ENCODE assay signal across 14 cellular contexts in the genomic region with DNA sequence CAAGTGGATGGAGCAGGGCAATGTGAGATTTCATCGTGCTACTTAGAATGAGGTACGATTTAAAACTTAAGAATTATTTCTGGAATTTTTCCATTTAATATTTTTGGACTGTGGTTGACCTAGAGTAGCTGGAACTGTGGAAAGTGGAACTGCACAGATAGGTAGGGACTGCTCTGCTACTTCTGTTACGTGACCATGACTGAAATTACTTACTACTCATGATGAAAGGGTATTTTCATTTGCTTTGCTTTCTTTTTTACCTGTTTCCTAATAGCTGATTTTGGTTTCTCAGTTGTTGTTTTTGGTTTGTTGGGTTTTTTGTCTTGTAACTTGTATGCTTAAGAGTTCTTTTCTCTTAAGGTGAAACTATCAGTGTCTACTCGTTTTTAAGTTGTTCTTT. TPM values are rescaled to one million over a fixed set of nuclear protein-coding genes. Genes with fewer than 3 reads are reported as not detected.
A peak's percentile ranks its signal among the peaks of the same experiment; 100 is the strongest.
DNase-seq lines count a peak whose midpoint lies in the region; ATAC-seq and TF ChIP-seq lines count a peak whose summit lies in the region.
"Had no signal": no experiment of that assay in that cellular context is flagged by ENCODE, and none has a peak within 500 bp of the region (broad histone marks: within the 10 kb centered on the region; RNA-seq: fewer than 3 reads in every experiment).

No MANE protein-coding gene starts in this region.

- peaks cover 9% of the 10 kb centered on the region for H3K4me1 Mint-ChIP-seq in nephron progenitor cell
- H3K4me1 Mint-ChIP-seq in activated CD4-positive, alpha-beta T cell treated with anti-CD3 and anti-CD28 coated beads, Interleukin-2, amount 10 ng/mL, durations not matched to agents 24 days and 14 days: peaks cover 4% of the 10 kb centered on the region

- DNase-seq in nephron progenitor cell (no peak), tibial nerve (ENCODE audit: low spot score in 2 of 2) (no peak), colonic mucosa (no peak)
- DNase-seq in activated CD4-positive, alpha-beta T cell treated with anti-CD3 and anti-CD28 coated beads, Interleukin-2, amount 10 ng/mL, durations not matched to agents 24 days and 14 days: no peak
- DNase-seq: activated T-cell treated with anti-CD3 and anti-CD28 coated beads, Interleukin-2, amount 50 U/mL, for 24 hours; COR-L47; NCI-H1105; SHP77 treated with DMSO at 0.1 percent for 48 hours; stimulated activated naive CD4-positive, alpha-beta T cell had no signal

- WGBS in tibial nerve, 2 donors: 68 to 69% methylated on average over 4 of the region's 4 CpGs

- H3K36me3 Mint-ChIP-seq in nephron progenitor cell (ENCODE audit: low read depth): peaks cover 70% of the 10 kb centered on the region
- peaks cover 8% of the 10 kb centered on the region for H3K36me3 Mint-ChIP-seq in activated CD4-positive, alpha-beta T cell treated with anti-CD3 and anti-CD28 coated beads, Interleukin-2, amount 10 ng/mL, durations not matched to agents 24 days and 14 days (ENCODE audit: low read depth)

- intact Hi-C loops in activated CD4-positive, alpha-beta T cell treated with anti-CD3 and anti-CD28 coated beads, Interleukin-2, amount 10 ng/mL, durations not matched to agents 24 days and 14 days (cut with micrococcal nuclease): no loop called here
- intact Hi-C loops in colonic mucosa (cut with DNase I): no loop called here

- H3K4me3 Mint-ChIP-seq in nephron progenitor cell: no peak overlapping the region
- H3K4me3 Mint-ChIP-seq in activated CD4-positive, alpha-beta T cell treated with anti-CD3 and anti-CD28 coated beads, Interleukin-2, amount 10 ng/mL, durations not matched to agents 24 days and 14 days: no peak overlapping the region
- H3K4me3 Mint-ChIP-seq: activated T-cell treated with anti-CD3 and anti-CD28 coated beads, Interleukin-2, amount 50 U/mL, for 24 hours had no signal

- H3K27ac Mint-ChIP-seq in nephron progenitor cell: peak overlapping the region; percentile 74
- no peak overlapping the region for H3K27ac Mint-ChIP-seq in activated CD4-positive, alpha-beta T cell treated with anti-CD3 and anti-CD28 coated beads, Interleukin-2, amount 10 ng/mL, durations not matched to agents 24 days and 14 days
- H3K27ac Mint-ChIP-seq: activated T-cell treated with anti-CD3 and anti-CD28 coated beads, Interleukin-2, amount 50 U/mL, for 24 hours had no signal

- H3K36me3 ChIP-seq in tibial nerve (no peaks in the 10 kb centered on the region), colonic mucosa (no peaks in the 10 kb centered on the region)

- TF ChIP-seq CTCF in nephron progenitor cell (IDR thresholded peaks at IDR 0.05) (no peak), tibial nerve (IDR thresholded peaks at IDR 0.05) (no peak), colonic mucosa (IDR thresholded peaks at IDR 0.05) (no peak)

- no peaks in the 10 kb centered on the region for H3K9me3 ChIP-seq in tibial nerve
- H3K9me3 ChIP-seq in colonic mucosa: no peaks in the 10 kb centered on the region

- H3K4me3 ChIP-seq in tibial nerve (no peak overlapping the region), colonic mucosa (no peak overlapping the region)
- H3K4me3 ChIP-seq: hepatocyte had no signal

- no peaks in the 10 kb centered on the region for H3K27me3 Mint-ChIP-seq in nephron progenitor cell (ENCODE audit: low read depth, poor library complexity)
- H3K27me3 Mint-ChIP-seq in activated CD4-positive, alpha-beta T cell treated with anti-CD3 and anti-CD28 coated beads, Interleukin-2, amount 10 ng/mL, durations not matched to agents 24 days and 14 days: no peaks in the 10 kb centered on the region
- H3K27me3 Mint-ChIP-seq: activated T-cell treated with anti-CD3 and anti-CD28 coated beads, Interleukin-2, amount 50 U/mL, for 24 hours had no signal

- H3K9me3 Mint-ChIP-seq in nephron progenitor cell: no peaks in the 10 kb centered on the region
- no peaks in the 10 kb centered on the region for H3K9me3 Mint-ChIP-seq in activated CD4-positive, alpha-beta T cell treated with anti-CD3 and anti-CD28 coated beads, Interleukin-2, amount 10 ng/mL, durations not matched to agents 24 days and 14 days
- H3K9me3 Mint-ChIP-seq: activated T-cell treated with anti-CD3 and anti-CD28 coated beads, Interleukin-2, amount 50 U/mL, for 24 hours had no signal

- no peak overlapping the region for H3K9ac ChIP-seq in colonic mucosa (ENCODE audit: low read depth in 2 of 2, low read length in 2 of 2)

- H3K27me3 ChIP-seq in tibial nerve (no peaks in the 10 kb centered on the region), colonic mucosa (no peaks in the 10 kb centered on the region)
- H3K27me3 ChIP-seq: hepatocyte had no signal

- peaks cover 0 to 47% (median 0%) of the 10 kb centered on the region in 4 donors for H3K4me1 ChIP-seq in tibial nerve
- H3K4me1 ChIP-seq in colonic mucosa: no peaks in the 10 kb centered on the region

- TF ChIP-seq POLR2A in tibial nerve (IDR thresholded peaks at IDR 0.05): no peak

- ATAC-seq in GM19035 (IDR thresholded peaks at IDR 0.05; ENCODE audit: unreplicated experiment) (peak; percentile 87), GM21723 (IDR thresholded peaks at IDR 0.05; ENCODE audit: unreplicated experiment) (peak; percentile 78), HG03103 (IDR thresholded peaks at IDR 0.05; ENCODE audit: low read depth, unreplicated experiment) (peak; percentile 51)

- no peak for TF ChIP-seq EP300 in tibial nerve (IDR thresholded peaks at IDR 0.05)

- H3K27ac ChIP-seq in tibial nerve (no peak overlapping the region), colonic mucosa (no peak overlapping the region)
- H3K27ac ChIP-seq: hepatocyte, VCaP had no signal

RNA-seq across cellular contexts. Expression of a gene that starts 11.4 kb away (rescaled TPM):
- total RNA-seq in activated CD4-positive, alpha-beta T cell treated with anti-CD3 and anti-CD28 coated beads, Interleukin-2, amount 10 ng/mL, durations not matched to agents 24 days and 14 days: 53.9 and 54.9 TPM in 2 replicates
- total RNA-seq in tibial nerve: 100 to 1,000 TPM in 2 of 4 donors, 10 to 100 TPM in 2; 55.5 to 131 (median 99.0) TPM
- 10 to 100 TPM; 43.1 to 52.5 TPM for total RNA-seq in colonic mucosa
